In the genomic region with DNA sequence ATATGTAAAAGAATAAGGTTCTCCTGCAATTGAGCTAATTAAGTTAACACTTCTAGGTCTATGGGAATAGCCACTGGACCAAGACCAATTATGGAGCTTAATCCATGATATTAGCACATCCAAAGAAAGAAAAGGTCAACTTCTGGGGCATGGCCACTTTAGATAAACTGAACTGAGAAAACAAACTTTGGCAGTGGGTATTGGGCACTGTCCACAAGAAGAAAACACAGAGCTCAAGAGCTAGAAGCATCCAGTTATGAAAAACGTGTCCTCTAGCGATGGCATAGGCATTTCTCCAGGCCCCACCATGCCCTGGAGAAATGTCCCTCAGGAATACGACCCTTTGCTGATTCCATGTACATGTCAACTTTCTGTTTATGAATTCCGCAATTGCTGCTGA, we compare ENCODE assay signal across 28 cellular contexts.
"Had no signal": no experiment of that assay in that cellular context is flagged by ENCODE, and none has a peak within 500 bp of the region (broad histone marks: within the 10 kb centered on the region; RNA-seq: fewer than 3 reads in every experiment).

No MANE protein-coding gene starts in this region.

- H3K79me2 ChIP-seq: parathyroid adenoma had no signal

- H3K9ac ChIP-seq: neural progenitor cell, parathyroid adenoma had no signal

- H3K36me3 ChIP-seq: neural progenitor cell, ovary, spleen, suprapubic skin, tibial artery, transverse colon, upper lobe of right lung, uterus had no signal

- H2AFZ ChIP-seq: neural progenitor cell, parathyroid adenoma had no signal

- H3K9me3 ChIP-seq: ovary, psoas muscle, suprapubic skin, testis, tibial artery, transverse colon, upper lobe of right lung, uterus had no signal

- H3K27me3 ChIP-seq: neural progenitor cell, ovary, spleen, suprapubic skin, testis, tibial artery, transverse colon, upper lobe of right lung, uterus had no signal

- H3K4me1 ChIP-seq: parathyroid adenoma, psoas muscle, spleen, testis, upper lobe of right lung, uterus had no signal

- H3K4me2 ChIP-seq: neural progenitor cell, smooth muscle cell had no signal

- H3K27ac ChIP-seq: neural progenitor cell, ovary, parathyroid adenoma, psoas muscle, skin epidermis, spleen, suprapubic skin, testis, tibial artery, transverse colon, upper lobe of right lung, uterus had no signal

- DNase-seq: naive thymus-derived CD4-positive, alpha-beta T cell; natural killer cell; occipital lobe; ovary; posterior cingulate gyrus; psoas muscle; spleen; stimulated activated CD4-positive, alpha-beta T cell treated with anti-CD3 and anti-CD28 coated beads, Interleukin-12 subunit alpha, Interleukin-12 subunit beta, amount 100 ng/mL, for 4 hours; stimulated activated CD4-positive, alpha-beta T cell treated with anti-CD3 and anti-CD28 coated beads, Interleukin-1b, Interleukin-23, amount 100 ng/mL, for 48 hours; stimulated activated CD4-positive, alpha-beta T cell treated with anti-CD3 and anti-CD28 coated beads, Interleukin-4, amount 100 ng/mL, for 1 hour; stimulated activated CD4-positive, alpha-beta T cell treated with anti-CD3 and anti-CD28 coated beads, Interleukin-4, amount 100 ng/mL, for 4 hours; stimulated activated CD8-positive, alpha-beta memory T cell treated with anti-CD3 and anti-CD28 coated beads, Interleukin-4, amount 100 ng/mL, for 48 hours; stimulated activated naive CD4-positive, alpha-beta T cell; stimulated activated naive CD8-positive, alpha-beta T cell treated with anti-CD3 and anti-CD28 coated beads, Interleukin-15, amount 100 ng/mL, for 72 hours; stimulated activated naive CD8-positive, alpha-beta T cell treated with anti-CD3 and anti-CD28 coated beads, Interleukin-15, Interleukin-2, amounts not matched to agents 100 U/mL and 50 U/mL, for 24 hours; substantia nigra; testis; tibial artery; transverse colon; upper lobe of right lung; uterus had no signal

- H3K4me3 ChIP-seq: neural progenitor cell, ovary, psoas muscle, skin epidermis, smooth muscle cell, spleen, suprapubic skin, testis, tibial artery, transverse colon, upper lobe of right lung, uterus had no signal

- ATAC-seq: naive thymus-derived CD4-positive, alpha-beta T cell; natural killer cell; psoas muscle; sciatic nerve; stimulated activated memory B cell treated with anti-CD40 and anti-IgM and Interleukin-4, amounts not matched to agents 10 μg/mL and 1 μg/mL and 100 μg/mL, for 72 hours; stimulated activated naive CD8-positive, alpha-beta T cell treated with anti-CD3 and anti-CD28 coated beads, Interleukin-15, amount 100 ng/mL, for 72 hours; stimulated activated naive CD8-positive, alpha-beta T cell treated with anti-CD3 and anti-CD28 coated beads, Interleukin-15, Interleukin-2, amounts not matched to agents 100 U/mL and 50 U/mL, for 24 hours; upper lobe of right lung had no signal
